ENCODE assay signal across 1 cellular context in the genomic region with DNA sequence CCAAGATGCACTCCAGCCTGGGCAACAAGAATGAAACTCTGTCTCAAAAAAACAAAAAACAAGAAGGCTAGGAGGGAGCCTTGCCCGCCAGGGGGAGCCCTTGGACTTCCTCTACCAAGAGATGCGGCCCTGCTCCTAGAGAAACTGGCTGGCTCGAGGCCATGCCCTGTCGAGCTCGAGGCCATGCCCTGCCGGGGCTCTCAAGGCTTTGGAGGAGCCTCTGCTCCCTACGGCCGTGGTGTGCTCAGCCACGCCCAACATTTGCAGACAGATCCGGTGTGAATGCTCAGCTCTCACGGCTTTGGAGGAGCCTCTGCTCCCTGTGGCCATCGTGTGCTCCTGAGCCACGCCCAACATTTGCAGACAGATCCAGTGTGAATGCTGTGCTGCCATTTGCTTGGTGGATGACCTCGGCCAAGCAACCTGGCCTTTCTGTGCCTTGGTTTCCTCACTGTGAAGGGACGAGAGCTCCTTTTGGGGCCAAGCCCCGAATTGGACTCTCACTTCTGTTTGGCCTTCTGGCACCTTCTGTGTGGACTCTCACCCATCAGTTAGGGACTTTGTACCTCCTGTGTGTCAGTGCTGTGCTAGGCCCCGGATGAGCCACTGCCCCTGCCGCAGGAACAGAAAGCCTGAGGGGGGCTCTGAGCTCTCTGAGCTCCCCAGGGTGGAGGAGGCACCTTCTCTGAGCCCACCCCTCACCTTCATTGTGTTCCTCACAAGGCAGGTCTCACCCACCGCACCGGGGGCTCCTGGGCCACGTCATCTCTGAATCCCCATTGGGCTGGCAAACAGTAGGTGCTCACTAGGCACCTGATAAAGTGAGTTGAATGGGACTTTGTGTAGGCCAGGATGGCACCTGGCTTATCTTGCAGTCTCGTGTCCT.
A peak's percentile ranks its signal among the peaks of the same experiment; 100 is the strongest.
TF ChIP-seq lines count a peak whose summit lies in the region.

No MANE protein-coding gene starts in this region.

TF ChIP-seq in GM12878, 131 proteins besides CTCF, POLR2A, EP300 and RAD21 (continued from another document):
- TF ChIP-seq CBX5 (IDR thresholded peaks at IDR 0.05; ENCODE audit: low read depth), result 0 out of 2 replicates have a peak, but pooled peaks have one; percentile 42
- TF ChIP-seq HDGF (IDR thresholded peaks at IDR 0.05), result peak; percentile 73
- no peak for TF ChIP-seq EZH2 (IDR thresholded peaks at IDR 0.05; ENCODE audit: borderline replicate concordance, control insufficient read depth, low read depth, low read length)
- TF ChIP-seq, protein P1, sequence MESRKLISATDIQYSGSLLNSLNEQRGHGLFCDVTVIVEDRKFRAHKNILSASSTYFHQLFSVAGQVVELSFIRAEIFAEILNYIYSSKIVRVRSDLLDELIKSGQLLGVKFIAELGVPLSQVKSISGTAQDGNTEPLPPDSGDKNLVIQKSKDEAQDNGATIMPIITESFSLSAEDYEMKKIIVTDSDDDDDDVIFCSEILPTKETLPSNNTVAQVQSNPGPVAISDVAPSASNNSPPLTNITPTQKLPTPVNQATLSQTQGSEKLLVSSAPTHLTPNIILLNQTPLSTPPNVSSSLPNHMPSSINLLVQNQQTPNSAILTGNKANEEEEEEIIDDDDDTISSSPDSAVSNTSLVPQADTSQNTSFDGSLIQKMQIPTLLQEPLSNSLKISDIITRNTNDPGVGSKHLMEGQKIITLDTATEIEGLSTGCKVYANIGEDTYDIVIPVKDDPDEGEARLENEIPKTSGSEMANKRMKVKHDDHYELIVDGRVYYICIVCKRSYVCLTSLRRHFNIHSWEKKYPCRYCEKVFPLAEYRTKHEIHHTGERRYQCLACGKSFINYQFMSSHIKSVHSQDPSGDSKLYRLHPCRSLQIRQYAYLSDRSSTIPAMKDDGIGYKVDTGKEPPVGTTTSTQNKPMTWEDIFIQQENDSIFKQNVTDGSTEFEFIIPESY (IDR thresholded peaks at IDR 0.05), result no peak
- TF ChIP-seq, protein P2, sequence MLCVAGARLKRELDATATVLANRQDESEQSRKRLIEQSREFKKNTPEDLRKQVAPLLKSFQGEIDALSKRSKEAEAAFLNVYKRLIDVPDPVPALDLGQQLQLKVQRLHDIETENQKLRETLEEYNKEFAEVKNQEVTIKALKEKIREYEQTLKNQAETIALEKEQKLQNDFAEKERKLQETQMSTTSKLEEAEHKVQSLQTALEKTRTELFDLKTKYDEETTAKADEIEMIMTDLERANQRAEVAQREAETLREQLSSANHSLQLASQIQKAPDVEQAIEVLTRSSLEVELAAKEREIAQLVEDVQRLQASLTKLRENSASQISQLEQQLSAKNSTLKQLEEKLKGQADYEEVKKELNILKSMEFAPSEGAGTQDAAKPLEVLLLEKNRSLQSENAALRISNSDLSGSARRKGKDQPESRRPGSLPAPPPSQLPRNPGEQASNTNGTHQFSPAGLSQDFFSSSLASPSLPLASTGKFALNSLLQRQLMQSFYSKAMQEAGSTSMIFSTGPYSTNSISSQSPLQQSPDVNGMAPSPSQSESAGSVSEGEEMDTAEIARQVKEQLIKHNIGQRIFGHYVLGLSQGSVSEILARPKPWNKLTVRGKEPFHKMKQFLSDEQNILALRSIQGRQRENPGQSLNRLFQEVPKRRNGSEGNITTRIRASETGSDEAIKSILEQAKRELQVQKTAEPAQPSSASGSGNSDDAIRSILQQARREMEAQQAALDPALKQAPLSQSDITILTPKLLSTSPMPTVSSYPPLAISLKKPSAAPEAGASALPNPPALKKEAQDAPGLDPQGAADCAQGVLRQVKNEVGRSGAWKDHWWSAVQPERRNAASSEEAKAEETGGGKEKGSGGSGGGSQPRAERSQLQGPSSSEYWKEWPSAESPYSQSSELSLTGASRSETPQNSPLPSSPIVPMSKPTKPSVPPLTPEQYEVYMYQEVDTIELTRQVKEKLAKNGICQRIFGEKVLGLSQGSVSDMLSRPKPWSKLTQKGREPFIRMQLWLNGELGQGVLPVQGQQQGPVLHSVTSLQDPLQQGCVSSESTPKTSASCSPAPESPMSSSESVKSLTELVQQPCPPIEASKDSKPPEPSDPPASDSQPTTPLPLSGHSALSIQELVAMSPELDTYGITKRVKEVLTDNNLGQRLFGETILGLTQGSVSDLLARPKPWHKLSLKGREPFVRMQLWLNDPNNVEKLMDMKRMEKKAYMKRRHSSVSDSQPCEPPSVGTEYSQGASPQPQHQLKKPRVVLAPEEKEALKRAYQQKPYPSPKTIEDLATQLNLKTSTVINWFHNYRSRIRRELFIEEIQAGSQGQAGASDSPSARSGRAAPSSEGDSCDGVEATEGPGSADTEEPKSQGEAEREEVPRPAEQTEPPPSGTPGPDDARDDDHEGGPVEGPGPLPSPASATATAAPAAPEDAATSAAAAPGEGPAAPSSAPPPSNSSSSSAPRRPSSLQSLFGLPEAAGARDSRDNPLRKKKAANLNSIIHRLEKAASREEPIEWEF (IDR thresholded peaks at IDR 0.05; ENCODE audit: insufficient replicate concordance, low read depth, low read length), result no peak
- TF ChIP-seq NFIC (IDR thresholded peaks at IDR 0.05; ENCODE audit: low read depth, low read length), result no peak
- TF ChIP-seq, protein P3, sequence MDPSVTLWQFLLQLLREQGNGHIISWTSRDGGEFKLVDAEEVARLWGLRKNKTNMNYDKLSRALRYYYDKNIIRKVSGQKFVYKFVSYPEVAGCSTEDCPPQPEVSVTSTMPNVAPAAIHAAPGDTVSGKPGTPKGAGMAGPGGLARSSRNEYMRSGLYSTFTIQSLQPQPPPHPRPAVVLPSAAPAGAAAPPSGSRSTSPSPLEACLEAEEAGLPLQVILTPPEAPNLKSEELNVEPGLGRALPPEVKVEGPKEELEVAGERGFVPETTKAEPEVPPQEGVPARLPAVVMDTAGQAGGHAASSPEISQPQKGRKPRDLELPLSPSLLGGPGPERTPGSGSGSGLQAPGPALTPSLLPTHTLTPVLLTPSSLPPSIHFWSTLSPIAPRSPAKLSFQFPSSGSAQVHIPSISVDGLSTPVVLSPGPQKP (IDR thresholded peaks at IDR 0.05; ENCODE audit: low read depth, low read length), result peak; percentile 20; the same call in 1 of the 2 replicates
- TF ChIP-seq, protein P4, sequence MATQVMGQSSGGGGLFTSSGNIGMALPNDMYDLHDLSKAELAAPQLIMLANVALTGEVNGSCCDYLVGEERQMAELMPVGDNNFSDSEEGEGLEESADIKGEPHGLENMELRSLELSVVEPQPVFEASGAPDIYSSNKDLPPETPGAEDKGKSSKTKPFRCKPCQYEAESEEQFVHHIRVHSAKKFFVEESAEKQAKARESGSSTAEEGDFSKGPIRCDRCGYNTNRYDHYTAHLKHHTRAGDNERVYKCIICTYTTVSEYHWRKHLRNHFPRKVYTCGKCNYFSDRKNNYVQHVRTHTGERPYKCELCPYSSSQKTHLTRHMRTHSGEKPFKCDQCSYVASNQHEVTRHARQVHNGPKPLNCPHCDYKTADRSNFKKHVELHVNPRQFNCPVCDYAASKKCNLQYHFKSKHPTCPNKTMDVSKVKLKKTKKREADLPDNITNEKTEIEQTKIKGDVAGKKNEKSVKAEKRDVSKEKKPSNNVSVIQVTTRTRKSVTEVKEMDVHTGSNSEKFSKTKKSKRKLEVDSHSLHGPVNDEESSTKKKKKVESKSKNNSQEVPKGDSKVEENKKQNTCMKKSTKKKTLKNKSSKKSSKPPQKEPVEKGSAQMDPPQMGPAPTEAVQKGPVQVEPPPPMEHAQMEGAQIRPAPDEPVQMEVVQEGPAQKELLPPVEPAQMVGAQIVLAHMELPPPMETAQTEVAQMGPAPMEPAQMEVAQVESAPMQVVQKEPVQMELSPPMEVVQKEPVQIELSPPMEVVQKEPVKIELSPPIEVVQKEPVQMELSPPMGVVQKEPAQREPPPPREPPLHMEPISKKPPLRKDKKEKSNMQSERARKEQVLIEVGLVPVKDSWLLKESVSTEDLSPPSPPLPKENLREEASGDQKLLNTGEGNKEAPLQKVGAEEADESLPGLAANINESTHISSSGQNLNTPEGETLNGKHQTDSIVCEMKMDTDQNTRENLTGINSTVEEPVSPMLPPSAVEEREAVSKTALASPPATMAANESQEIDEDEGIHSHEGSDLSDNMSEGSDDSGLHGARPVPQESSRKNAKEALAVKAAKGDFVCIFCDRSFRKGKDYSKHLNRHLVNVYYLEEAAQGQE (IDR thresholded peaks at IDR 0.05; ENCODE audit: low read depth, low read length), result no peak
- 0 out of 4 replicates have a peak, but pooled peaks of 1 of the 2 experiments have one; percentile 10 for TF ChIP-seq BHLHE40 (IDR thresholded peaks at IDR 0.05; ENCODE audit: borderline replicate concordance in 1 of 2, low read depth in 2 of 2, low read length in 1 of 2)
- TF ChIP-seq SREBF1 (IDR thresholded peaks at IDR 0.05; ENCODE audit: low read length), result no peak
- no peak for TF ChIP-seq ZNF217 (IDR thresholded peaks at IDR 0.05)
- no peak for TF ChIP-seq NR2C2 (IDR thresholded peaks at IDR 0.05; ENCODE audit: borderline replicate concordance, control insufficient read depth, insufficient read length, low read depth)
- no peak for TF ChIP-seq RFX5 (IDR thresholded peaks at IDR 0.05; ENCODE audit: low read depth, low read length)
- 0 out of 2 replicates have a peak, but pooled peaks have one; percentile 35 for TF ChIP-seq ZNF207 (IDR thresholded peaks at IDR 0.05; ENCODE audit: borderline replicate concordance)
- no peak for TF ChIP-seq SRF (IDR thresholded peaks at IDR 0.05; ENCODE audit: low read depth in 2 of 2, low read length in 2 of 2)
- no peak for TF ChIP-seq NFXL1 (IDR thresholded peaks at IDR 0.05; ENCODE audit: borderline replicate concordance)
- TF ChIP-seq ESRRA (IDR thresholded peaks at IDR 0.05; ENCODE audit: low read length), result no peak
- no peak for TF ChIP-seq ETV6 (conservative IDR thresholded peaks at IDR 0.05 in 1 of 2, IDR thresholded peaks at IDR 0.05 in 1 of 2; ENCODE audit: borderline replicate concordance in 1 of 2, low read depth in 1 of 2)
- peak; percentile 80; the same call in 1 of the 2 replicates for TF ChIP-seq RB1 (IDR thresholded peaks at IDR 0.05; ENCODE audit: borderline replicate concordance)
